Comparison of ENCODE assay signal across 8 cellular contexts in genomic region chr1:19312782-19313635, GRCh38. TPM values are rescaled to one million over a fixed set of nuclear protein-coding genes. Genes with fewer than 3 reads are reported as not detected.
DNase-seq lines count a peak whose midpoint lies in the region; ATAC-seq and TF ChIP-seq lines count a peak whose summit lies in the region.

No MANE protein-coding gene starts in this region.

- peak overlapping the region; percentile 69 for H3K27ac ChIP-seq in CD8-positive, alpha-beta memory T cell (ENCODE audit: low read depth, low read length)
- H3K27ac ChIP-seq in Panc1 (ENCODE audit: low read length) (peak overlapping the region; percentile 89), ovary (peak overlapping the region; percentile 64 to 74)

- peak in 1 of 5 donors; percentile 17 for DNase-seq in CD8-positive, alpha-beta memory T cell
- no peak for DNase-seq in Panc1 (ENCODE audit: low read depth, low spot score)
- no peak for DNase-seq in epithelial cell of esophagus (ENCODE audit: low read depth)
- no peak for DNase-seq in ovary
- DNase-seq in NCI-H748 treated with DMSO at 0.1 percent for 48 hours (lab: John Stamatoyannopoulos, UW) = no peak
- DNase-seq in NCI-H2029 (lab: John Stamatoyannopoulos, UW) = no peak
- no peak for DNase-seq in HCEC 1CT

- in situ Hi-C loops in Panc1 (cut with HindIII; ENCODE audit: low pct_unique_long_range_greater_than_20kb, low sequenced_read_pairs) = no loop called here

- no TSS peak for BruUV-seq in Panc1 (replicated peaks; lab: Mats Ljungman, UMichigan)

- POLR2A ChIA-PET in CD8-positive, alpha-beta memory T cell (lab: Charles Lee) = interaction anchor here (0.6 kb wide), 1 partner anchor 20 kb away, joined by 3 read pairs; no protein-coding TSS in a partner anchor
- POLR2A ChIA-PET in Panc1 (lab: Charles Lee) = interaction anchor here (0.5 kb wide), 1 partner anchor 9 kb away, joined by 11 read pairs; no protein-coding TSS in a partner anchor

- peak overlapping the region; percentile 5 to 94 (median 85) for H3K27ac Mint-ChIP-seq in CD8-positive, alpha-beta memory T cell

- no peaks in the 10 kb centered on the region for H3K36me3 ChIP-seq in CD8-positive, alpha-beta memory T cell (ENCODE audit: insufficient read depth, low read length)
- no peaks in the 10 kb centered on the region for H3K36me3 ChIP-seq in Panc1 (ENCODE audit: control insufficient read depth, insufficient read depth, low read length)
- no peaks in the 10 kb centered on the region for H3K36me3 ChIP-seq in ovary

- CTCF ChIA-PET in CD8-positive, alpha-beta memory T cell (lab: Charles Lee) = interaction anchor here (1.6 to 1.7 kb wide), 2 partner anchors 31 to 349 kb away, joined by 3 to 4 read pairs; no protein-coding TSS in a partner anchor
- CTCF ChIA-PET in Panc1 (lab: Charles Lee) = interaction anchor here (0.6 kb wide), 1 partner anchor 389 kb away, joined by 6 read pairs; no protein-coding TSS in a partner anchor

- 39 to 41% (median 40%) methylated on average over 20 of the region's 20 CpGs for WGBS in ovary, 3 donors

- no peaks in the 10 kb centered on the region for H3K9me3 Mint-ChIP-seq in CD8-positive, alpha-beta memory T cell

- H3K36me3 Mint-ChIP-seq in CD8-positive, alpha-beta memory T cell = peaks cover 0 to 18% (median 5%) of the 10 kb centered on the region in 3 donors

- H3K27me3 Mint-ChIP-seq in CD8-positive, alpha-beta memory T cell = no peaks in the 10 kb centered on the region

- H3K4me3 Mint-ChIP-seq in CD8-positive, alpha-beta memory T cell = peak overlapping the region; percentile 75 to 95 (median 87)

- TF ChIP-seq EP300 in ovary (IDR thresholded peaks at IDR 0.05) = no peak

- H3K9me3 ChIP-seq in CD8-positive, alpha-beta memory T cell (ENCODE audit: low read length) = no peaks in the 10 kb centered on the region
- H3K9me3 ChIP-seq in Panc1 (ENCODE audit: control insufficient read depth, insufficient read depth, low read depth, low read length) (no peaks in the 10 kb centered on the region), ovary (no peaks in the 10 kb centered on the region)

- peak overlapping the region; percentile 48 for H3K4me3 ChIP-seq in CD8-positive, alpha-beta memory T cell (ENCODE audit: low read length)
- H3K4me3 ChIP-seq in Panc1 (ENCODE audit: low read depth in 2 of 2, low read length in 2 of 2) (peak overlapping the region; percentile 80 to 82), epithelial cell of esophagus (ENCODE audit: low read length) (peak overlapping the region; percentile 68), ovary (peak overlapping the region; percentile 87)

- peaks cover 28 to 50% (median 37%) of the 10 kb centered on the region in 3 donors for H3K4me1 Mint-ChIP-seq in CD8-positive, alpha-beta memory T cell

- TF ChIP-seq CTCF in Panc1 (IDR thresholded peaks at IDR 0.05) = no peak
- TF ChIP-seq CTCF in epithelial cell of esophagus (IDR thresholded peaks at IDR 0.05; ENCODE audit: insufficient read depth, low read depth, low read length, missing control alignments) = no peak
- TF ChIP-seq CTCF in ovary (IDR thresholded peaks at IDR 0.05) = no peak

- peaks cover 13% of the 10 kb centered on the region for H3K4me1 ChIP-seq in CD8-positive, alpha-beta memory T cell (ENCODE audit: insufficient read depth, low read length)
- peaks cover 18% of the 10 kb centered on the region for H3K4me1 ChIP-seq in Panc1 (ENCODE audit: control insufficient read depth, insufficient read depth, low read length)
- H3K4me1 ChIP-seq in ovary (ENCODE audit: insufficient read depth) = peaks cover 14% of the 10 kb centered on the region

- TF ChIP-seq POLR2A in ovary (IDR thresholded peaks at IDR 0.05) = no peak

- ATAC-seq in GM21528 (IDR thresholded peaks at IDR 0.05; ENCODE audit: low FRiP score, unreplicated experiment) (peak; percentile 21), Panc1 (no peak; the same call in 1 of the 2 replicates)

- intact Hi-C loops in Panc1 (cut with micrococcal nuclease; ENCODE audit: unreplicated experiment) = no loop called here
- intact Hi-C loops in ovary (cut with DNase I) = no loop called here

- H3K27me3 ChIP-seq in CD8-positive, alpha-beta memory T cell (ENCODE audit: insufficient read depth, low read length, poor library complexity, severe bottlenecking) = no peaks in the 10 kb centered on the region
- no peaks in the 10 kb centered on the region for H3K27me3 ChIP-seq in Panc1 (ENCODE audit: control insufficient read depth, insufficient read depth, low read length)
- no peaks in the 10 kb centered on the region for H3K27me3 ChIP-seq in ovary

RNA-seq across cellular contexts. Expression of gene SLC66A1, which starts 0.9 kb away (rescaled TPM):
- total RNA-seq in CD8-positive, alpha-beta memory T cell = 10 to 100 TPM in 1 of 2 experiments, 1 to 10 TPM in 1; 8.6 to 10.4 TPM
- polyA plus RNA-seq in CD8-positive, alpha-beta memory T cell = 5.7 TPM
- total RNA-seq in Panc1 (2021; ENCODE audit: unreplicated experiment) = 42.0 TPM
- 56.7 TPM for polyA plus RNA-seq in Panc1 (2012; ENCODE audit: insufficient read length)
- total RNA-seq in ovary = 10 to 100 TPM in 5 of 7 donors, 1 to 10 TPM in 2; 9.2 to 15.2 (median 10.4) TPM
- 1 to 10 TPM; 2.4 to 10.0 TPM for polyA plus RNA-seq in ovary

RNA-seq across cellular contexts. Expression of gene AKR7A2, which starts 1.1 kb away (rescaled TPM):
- total RNA-seq in CD8-positive, alpha-beta memory T cell = 10 to 100 TPM; 36.4 to 38.3 TPM
- 102 TPM for polyA plus RNA-seq in CD8-positive, alpha-beta memory T cell
- total RNA-seq in Panc1 (2021; ENCODE audit: unreplicated experiment) = 86.6 TPM
- polyA plus RNA-seq in Panc1 (2012; ENCODE audit: insufficient read length) = 125 TPM
- total RNA-seq in ovary = 10 to 100 TPM; 44.6 to 83.6 (median 68.1) TPM
- 10 to 100 TPM; 37.9 to 51.8 TPM for polyA plus RNA-seq in ovary

RNA-seq across cellular contexts. Expression of gene AKR7A3, which starts 24.4 kb away (rescaled TPM):
- total RNA-seq in CD8-positive, alpha-beta memory T cell = under 1 TPM; 0.29 to 0.50 TPM
- polyA plus RNA-seq in CD8-positive, alpha-beta memory T cell = not detected
- total RNA-seq in Panc1 (2021; ENCODE audit: unreplicated experiment) (1.4 TPM), ovary (1 to 10 TPM; 1.7 to 3.5 (median 2.0) TPM)
- polyA plus RNA-seq in Panc1 (2012; ENCODE audit: insufficient read length) = 0.47 TPM
- under 1 TPM; 0.23 to 0.96 TPM for polyA plus RNA-seq in ovary
